Comparison of ENCODE assay signal across 17 cellular contexts in the genomic region with DNA sequence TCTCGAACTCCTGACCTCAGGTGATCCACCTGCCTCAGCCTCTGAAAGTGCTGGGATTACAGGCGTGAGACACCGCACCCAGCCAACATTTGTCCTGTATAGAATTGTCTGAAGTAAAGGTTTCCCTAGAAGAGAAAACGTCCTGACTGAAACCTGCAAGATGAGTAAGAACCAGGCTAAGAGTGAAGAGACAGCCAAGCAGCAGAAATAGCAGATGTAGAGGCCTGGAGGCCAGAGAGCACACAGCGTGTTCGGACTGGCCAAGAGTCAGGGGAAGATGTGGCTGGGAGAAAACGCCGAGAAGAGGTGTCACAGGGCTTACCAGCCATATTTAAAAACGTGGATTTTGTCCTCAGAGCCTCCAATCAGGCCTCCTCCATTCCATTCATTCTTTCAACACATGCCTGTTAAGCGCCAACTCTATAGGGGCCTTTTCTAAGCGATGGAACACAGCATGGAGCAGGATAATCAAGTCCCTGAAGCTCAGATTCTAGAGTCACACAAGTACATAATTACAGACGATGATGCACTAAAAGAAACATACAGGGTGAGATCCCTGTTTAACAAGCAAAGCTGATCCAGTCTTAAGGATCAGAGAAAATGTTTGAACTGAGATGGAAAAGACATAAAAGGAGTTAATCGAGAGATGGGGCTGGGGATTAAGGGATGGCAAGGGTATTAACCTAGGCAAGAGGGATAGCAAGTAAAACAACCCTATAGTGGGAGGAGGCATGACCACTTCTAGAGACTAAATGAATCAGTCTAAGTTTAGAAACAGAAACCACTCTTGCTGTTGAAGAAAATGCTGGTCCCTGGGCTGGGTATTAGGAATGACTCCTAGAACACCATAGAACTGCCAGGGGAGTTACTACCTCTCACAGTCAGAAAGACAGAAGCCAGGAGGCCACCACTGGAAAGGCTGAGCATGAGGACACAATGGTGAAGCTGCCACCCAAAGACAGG. TPM values are rescaled to one million over a fixed set of nuclear protein-coding genes. Genes with fewer than 3 reads are reported as not detected.
DNase-seq lines count a peak whose midpoint lies in the region; TF ChIP-seq lines count a peak whose summit lies in the region.
"Had no signal": no experiment of that assay in that cellular context is flagged by ENCODE, and none has a peak within 500 bp of the region (broad histone marks: within the 10 kb centered on the region; RNA-seq: fewer than 3 reads in every experiment).

No MANE protein-coding gene starts in this region.

- H3K9me3 ChIP-seq in endodermal cell (ENCODE audit: control insufficient read depth, low read length) (no peaks in the 10 kb centered on the region), trophoblast cell (ENCODE audit: insufficient read depth, low read depth, low read length) (peaks cover 2% of the 10 kb centered on the region)
- H3K9me3 ChIP-seq: A549, upper lobe of left lung had no signal

- peak overlapping the region; percentile 60 for H3K27ac Mint-ChIP-seq in endodermal cell
- no peak overlapping the region for H3K27ac Mint-ChIP-seq in progenitor cell of endocrine pancreas
- H3K27ac Mint-ChIP-seq: CD4-positive, alpha-beta T cell had no signal

- no peak overlapping the region for H2BK120ac ChIP-seq in trophoblast cell (ENCODE audit: insufficient read depth, low read length, poor library complexity)

- no peak overlapping the region for H3K18ac ChIP-seq in trophoblast cell (ENCODE audit: low read length)

- H4K12ac ChIP-seq in trophoblast cell (ENCODE audit: low read depth, low read length): no peak overlapping the region

- H3K79me1 ChIP-seq in trophoblast cell (ENCODE audit: low read length): peaks cover 9% of the 10 kb centered on the region

- no peaks in the 10 kb centered on the region for H3K27me3 ChIP-seq in endodermal cell (ENCODE audit: control insufficient read depth, insufficient read depth, low read length, poor library complexity, severe bottlenecking)
- H3K27me3 ChIP-seq in trophoblast cell (ENCODE audit: insufficient read depth, low read length): no peaks in the 10 kb centered on the region
- H3K27me3 ChIP-seq: upper lobe of left lung had no signal

- peaks cover 11% of the 10 kb centered on the region for H3K79me2 ChIP-seq in trophoblast cell (ENCODE audit: control insufficient read depth, insufficient read depth, low read length, poor library complexity)

- no peak overlapping the region for H3K4ac ChIP-seq in trophoblast cell (ENCODE audit: low read depth, low read length)

- H3K27ac ChIP-seq in endodermal cell (ENCODE audit: low read depth, low read length) (no peak overlapping the region), trophoblast cell (ENCODE audit: low read depth, low read length) (no peak overlapping the region)

- H3K9me3 Mint-ChIP-seq in endodermal cell (peaks cover 3% of the 10 kb centered on the region), progenitor cell of endocrine pancreas (ENCODE audit: low read depth) (no peaks in the 10 kb centered on the region)
- H3K9me3 Mint-ChIP-seq: CD4-positive, alpha-beta T cell had no signal

- H3K4me3 Mint-ChIP-seq in endodermal cell (no peak overlapping the region), progenitor cell of endocrine pancreas (ENCODE audit: low read depth) (no peak overlapping the region)

- 70 to 74% methylated on average over 11 to 13 of the region's 13 CpGs for WGBS in endodermal cell (ENCODE audit: insufficient coverage in 1 of 2, insufficient read length in 1 of 2), 2 experiments
- no CpG with 5 or more reads among the region's 13 CpGs for WGBS in trophoblast cell (ENCODE audit: extremely low coverage, insufficient coverage, insufficient read length)

- peaks cover 3% of the 10 kb centered on the region for H3K36me3 ChIP-seq in endodermal cell (ENCODE audit: control insufficient read depth, insufficient read depth, low read length)
- no peaks in the 10 kb centered on the region for H3K36me3 ChIP-seq in trophoblast cell (ENCODE audit: control insufficient read depth in 1 of 2, insufficient read depth in 2 of 2, low read length in 2 of 2)
- H3K36me3 ChIP-seq: upper lobe of left lung had no signal

- H3K4me2 ChIP-seq in trophoblast cell (ENCODE audit: low read length): no peak overlapping the region

- DNase-seq in activated CD4-positive, alpha-beta T cell treated with anti-CD3 and anti-CD28 coated beads for 48 hours: peak; percentile 24
- no peak for DNase-seq in activated CD4-positive, alpha-beta T cell treated with anti-CD3 and anti-CD28 coated beads, Interleukin-2, amount 50 U/mL, for 4 hours
- DNase-seq in NCI-H2227 (lab: John Stamatoyannopoulos, UW; ENCODE audit: unreplicated experiment) (peak; percentile 67), endodermal cell (no peak), trophoblast cell (peak; percentile 14 to 48), C1 segment of cervical spinal cord (lab: John Stamatoyannopoulos, UW) (no peak), NCI-H1694 (lab: John Stamatoyannopoulos, UW) (no peak), progenitor cell of endocrine pancreas (ENCODE audit: low spot score, unreplicated experiment) (no peak)
- DNase-seq: activated CD8-positive, alpha-beta memory T cell treated with anti-CD3 and anti-CD28 coated beads, Interleukin-2, amount 50 U/mL, for 4 hours; CD4-positive, alpha-beta T cell; effector memory CD4-positive, alpha-beta T cell; NCI-H1105; NCI-H2171; upper lobe of left lung had no signal

- no peak overlapping the region for H4K8ac ChIP-seq in trophoblast cell (ENCODE audit: low read depth, low read length)

- H2BK12ac ChIP-seq in trophoblast cell (ENCODE audit: low read length): no peak overlapping the region

- peaks cover 13% of the 10 kb centered on the region for H3K27me3 Mint-ChIP-seq in endodermal cell (ENCODE audit: insufficient read depth)
- H3K27me3 Mint-ChIP-seq in progenitor cell of endocrine pancreas: no peaks in the 10 kb centered on the region
- H3K27me3 Mint-ChIP-seq: CD4-positive, alpha-beta T cell had no signal

- TF ChIP-seq CTCF in endodermal cell (conservative IDR thresholded peaks at IDR 0.05): no peak
- TF ChIP-seq CTCF in progenitor cell of endocrine pancreas (IDR thresholded peaks at IDR 0.05; ENCODE audit: unreplicated experiment): no peak

- no peak overlapping the region for H2AK5ac ChIP-seq in trophoblast cell (ENCODE audit: low read length)

- H3K36me3 Mint-ChIP-seq in endodermal cell (ENCODE audit: low read depth) (peaks cover 13% of the 10 kb centered on the region), progenitor cell of endocrine pancreas (ENCODE audit: insufficient read depth) (peaks cover 4% of the 10 kb centered on the region)

- no peak overlapping the region for H3K14ac ChIP-seq in trophoblast cell (ENCODE audit: low read length)

- H3K4me1 Mint-ChIP-seq in endodermal cell (peaks cover 30% of the 10 kb centered on the region), progenitor cell of endocrine pancreas (ENCODE audit: low read depth) (peaks cover 22% of the 10 kb centered on the region)

- no peak overlapping the region for H3K23ac ChIP-seq in trophoblast cell (ENCODE audit: low read length)

- H3K4me1 ChIP-seq in endodermal cell (ENCODE audit: control insufficient read depth, insufficient read depth, low read length) (peaks cover 9% of the 10 kb centered on the region), trophoblast cell (ENCODE audit: control insufficient read depth in 1 of 2, insufficient read depth in 2 of 2, low read length in 2 of 2) (peaks cover 18 to 19% of the 10 kb centered on the region in 2 experiments)

- H4K91ac ChIP-seq in trophoblast cell (ENCODE audit: low read depth, low read length): no peak overlapping the region

- H3K4me3 ChIP-seq in endodermal cell (ENCODE audit: low read length) (no peak overlapping the region), trophoblast cell (ENCODE audit: low read depth, low read length) (no peak overlapping the region)
- H3K4me3 ChIP-seq: A549, K562, skin epidermis, upper lobe of left lung had no signal

- H3K9ac ChIP-seq in endodermal cell (ENCODE audit: extremely low read depth, low read length, poor library complexity, severe bottlenecking) (no peak overlapping the region), trophoblast cell (ENCODE audit: low read length) (no peak overlapping the region)

- no peak overlapping the region for H2BK5ac ChIP-seq in trophoblast cell (ENCODE audit: low read depth, low read length, poor library complexity)

- no peak overlapping the region for H2AFZ ChIP-seq in trophoblast cell (ENCODE audit: insufficient read depth, low read length, poor library complexity)

RNA-seq across cellular contexts. Expression of a gene that starts 4.8 kb away (rescaled TPM):
- total RNA-seq in endodermal cell (10 to 100 TPM; 39.5 to 46.1 TPM), progenitor cell of endocrine pancreas (30.5 and 31.2 TPM in 2 replicates)
- 41.4 TPM for polyA plus RNA-seq in endodermal cell (2013, experiment 1 of 2)
- polyA plus RNA-seq in endodermal cell (2013, experiment 2 of 2): 36.9 TPM
- polyA plus RNA-seq in trophoblast cell (2013): 16.5 and 17.9 TPM in 2 replicates

RNA-seq across cellular contexts. Expression of a gene that starts 11.6 kb away (rescaled TPM):
- total RNA-seq in endodermal cell (10 to 100 TPM; 21.8 to 29.4 TPM), progenitor cell of endocrine pancreas (69.9 and 70.1 TPM in 2 replicates)
- 42.1 TPM for polyA plus RNA-seq in endodermal cell (2013, experiment 1 of 2)
- polyA plus RNA-seq in endodermal cell (2013, experiment 2 of 2): 32.5 TPM
- 6.2 and 7.1 TPM in 2 replicates for polyA plus RNA-seq in trophoblast cell (2013)

RNA-seq across cellular contexts. Expression of a gene that starts 23.2 kb away (rescaled TPM):
- 10 to 100 TPM; 71.4 to 81.7 TPM for total RNA-seq in endodermal cell
- polyA plus RNA-seq in endodermal cell (2013, experiment 1 of 2): 60.7 TPM
- polyA plus RNA-seq in endodermal cell (2013, experiment 2 of 2): 57.0 TPM
- polyA plus RNA-seq in trophoblast cell (2013): 15.3 and 15.5 TPM in 2 replicates
- total RNA-seq in progenitor cell of endocrine pancreas: 54.8 and 59.0 TPM in 2 replicates

RNA-seq across cellular contexts. Expression of a gene that starts 44.6 kb away (rescaled TPM):
- total RNA-seq in endodermal cell (not detected), progenitor cell of endocrine pancreas (not detected in 2 replicates)
- polyA plus RNA-seq in endodermal cell (2013, experiment 1 of 2): not detected
- not detected for polyA plus RNA-seq in endodermal cell (2013, experiment 2 of 2)
- not detected in 2 replicates for polyA plus RNA-seq in trophoblast cell (2013)
- total RNA-seq: CD4-positive, alpha-beta T cell; K562; upper lobe of left lung had no signal
- polyA plus RNA-seq: A549, K562 had no signal

RNA-seq across cellular contexts. Expression of a gene that starts 44.7 kb away (rescaled TPM):
- total RNA-seq in endodermal cell (10 to 100 TPM; 24.7 to 38.4 TPM), progenitor cell of endocrine pancreas (28.9 and 33.0 TPM in 2 replicates)
- polyA plus RNA-seq in endodermal cell (2013, experiment 1 of 2): 34.9 TPM
- polyA plus RNA-seq in endodermal cell (2013, experiment 2 of 2): 37.1 TPM
- polyA plus RNA-seq in trophoblast cell (2013): 26.5 and 26.8 TPM in 2 replicates

Comparison
In these comparisons a context has a peak if more than half of its experiments do, and no peak if none do; other contexts are left out.
1. DNase-seq: peak in activated CD4-positive, alpha-beta T cell treated with anti-CD3 and anti-CD28 coated beads for 48 hours (single experiment), NCI-H2227 (single experiment) and trophoblast cell (2 of 2); none in activated CD4-positive, alpha-beta T cell treated with anti-CD3 and anti-CD28 coated beads, Interleukin-2, amount 50 U/mL, for 4 hours (0 of 2), endodermal cell (single experiment), C1 segment of cervical spinal cord (0 of 14), NCI-H1694 (single experiment) and progenitor cell of endocrine pancreas (single experiment).